1 cellular context compared by ENCODE assay signal in the genomic region with DNA sequence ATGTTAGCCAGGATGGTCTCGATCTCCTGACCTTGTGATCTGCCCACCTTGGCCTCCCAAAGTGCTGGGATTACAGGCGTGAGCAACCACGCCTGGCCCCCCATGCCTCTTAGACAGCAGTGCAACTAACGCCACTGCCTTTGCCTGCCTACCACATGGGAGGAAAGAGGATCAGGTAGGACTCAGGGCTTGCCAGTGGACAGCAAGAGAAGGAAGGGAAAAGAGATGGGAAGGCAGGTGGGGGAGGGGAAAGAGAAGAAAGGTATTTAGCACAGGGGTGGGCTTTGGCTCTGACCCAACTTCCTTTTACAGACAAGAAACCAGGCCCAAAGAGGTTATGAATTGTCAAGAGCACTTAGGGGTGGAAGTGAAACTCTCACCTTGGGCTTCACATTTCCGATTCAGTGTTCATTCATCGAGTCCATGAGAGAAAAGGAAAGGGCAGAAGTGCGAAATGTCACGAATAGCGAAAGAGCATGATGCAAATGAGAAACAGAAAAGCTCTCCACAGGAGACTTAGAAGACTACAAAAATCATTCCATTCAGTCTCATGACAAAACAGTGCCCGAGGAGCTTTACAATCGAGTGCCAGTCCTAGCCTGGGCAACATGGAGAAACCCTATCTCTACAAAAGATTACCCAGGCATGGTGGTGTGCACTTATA.
TF ChIP-seq lines count a peak whose summit lies in the region.

No MANE protein-coding gene starts in this region.

TF ChIP-seq in GM23338, 12 proteins besides CTCF, POLR2A, EP300 and RAD21 (continued from another document):
- TF ChIP-seq ZNF462 (CRISPR knock-in tag; IDR thresholded peaks at IDR 0.05): no peak
- TF ChIP-seq JUNB (IDR thresholded peaks at IDR 0.05; ENCODE audit: unreplicated experiment): no peak
- TF ChIP-seq CREB1 (CRISPR knock-in tag; IDR thresholded peaks at IDR 0.05; ENCODE audit: low read depth): no peak
- TF ChIP-seq, protein P1, sequence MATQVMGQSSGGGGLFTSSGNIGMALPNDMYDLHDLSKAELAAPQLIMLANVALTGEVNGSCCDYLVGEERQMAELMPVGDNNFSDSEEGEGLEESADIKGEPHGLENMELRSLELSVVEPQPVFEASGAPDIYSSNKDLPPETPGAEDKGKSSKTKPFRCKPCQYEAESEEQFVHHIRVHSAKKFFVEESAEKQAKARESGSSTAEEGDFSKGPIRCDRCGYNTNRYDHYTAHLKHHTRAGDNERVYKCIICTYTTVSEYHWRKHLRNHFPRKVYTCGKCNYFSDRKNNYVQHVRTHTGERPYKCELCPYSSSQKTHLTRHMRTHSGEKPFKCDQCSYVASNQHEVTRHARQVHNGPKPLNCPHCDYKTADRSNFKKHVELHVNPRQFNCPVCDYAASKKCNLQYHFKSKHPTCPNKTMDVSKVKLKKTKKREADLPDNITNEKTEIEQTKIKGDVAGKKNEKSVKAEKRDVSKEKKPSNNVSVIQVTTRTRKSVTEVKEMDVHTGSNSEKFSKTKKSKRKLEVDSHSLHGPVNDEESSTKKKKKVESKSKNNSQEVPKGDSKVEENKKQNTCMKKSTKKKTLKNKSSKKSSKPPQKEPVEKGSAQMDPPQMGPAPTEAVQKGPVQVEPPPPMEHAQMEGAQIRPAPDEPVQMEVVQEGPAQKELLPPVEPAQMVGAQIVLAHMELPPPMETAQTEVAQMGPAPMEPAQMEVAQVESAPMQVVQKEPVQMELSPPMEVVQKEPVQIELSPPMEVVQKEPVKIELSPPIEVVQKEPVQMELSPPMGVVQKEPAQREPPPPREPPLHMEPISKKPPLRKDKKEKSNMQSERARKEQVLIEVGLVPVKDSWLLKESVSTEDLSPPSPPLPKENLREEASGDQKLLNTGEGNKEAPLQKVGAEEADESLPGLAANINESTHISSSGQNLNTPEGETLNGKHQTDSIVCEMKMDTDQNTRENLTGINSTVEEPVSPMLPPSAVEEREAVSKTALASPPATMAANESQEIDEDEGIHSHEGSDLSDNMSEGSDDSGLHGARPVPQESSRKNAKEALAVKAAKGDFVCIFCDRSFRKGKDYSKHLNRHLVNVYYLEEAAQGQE (IDR thresholded peaks at IDR 0.05; ENCODE audit: unreplicated experiment): no peak
- TF ChIP-seq EZH2 (IDR thresholded peaks at IDR 0.05; ENCODE audit: low read depth, unreplicated experiment): no peak
- no peak for TF ChIP-seq EZH2phosphoT487 (IDR thresholded peaks at IDR 0.05; ENCODE audit: unreplicated experiment)
